25 cellular contexts compared by ENCODE assay signal in the genomic region with DNA sequence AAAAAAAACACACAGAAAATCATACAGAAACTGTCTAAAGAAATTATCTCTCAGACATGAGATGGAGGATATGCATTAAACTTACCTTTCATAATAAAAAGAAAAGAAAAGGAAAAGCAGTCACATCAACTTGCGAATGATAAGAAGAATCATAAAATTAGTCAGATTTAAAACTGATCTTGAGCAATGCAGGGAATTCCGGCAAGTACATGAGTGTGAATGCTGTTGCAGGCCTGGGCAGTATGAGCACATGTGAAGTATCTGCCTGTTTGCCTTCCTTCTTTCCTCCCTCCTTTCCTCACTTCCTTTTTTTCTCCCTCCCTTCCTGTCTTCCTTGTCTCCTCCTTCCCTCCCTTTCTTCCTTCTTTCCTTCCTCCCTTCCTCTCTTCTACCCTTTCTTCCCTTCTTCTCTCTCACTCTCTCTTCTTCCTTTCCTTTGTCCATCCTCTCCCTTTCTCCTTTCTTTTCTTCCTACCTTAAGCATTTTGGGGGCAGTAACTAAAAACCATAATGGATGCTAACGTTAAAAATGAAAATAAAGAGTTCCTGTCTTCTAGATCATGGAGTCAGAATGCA. TPM values are rescaled to one million over a fixed set of nuclear protein-coding genes. Genes with fewer than 3 reads are reported as not detected.
DNase-seq lines count a peak whose midpoint lies in the region; ATAC-seq, FAIRE-seq and TF ChIP-seq lines count a peak whose summit lies in the region.
"Had no signal": no experiment of that assay in that cellular context is flagged by ENCODE, and none has a peak within 500 bp of the region (broad histone marks: within the 10 kb centered on the region; RNA-seq: fewer than 3 reads in every experiment).

No MANE protein-coding gene starts in this region.

- H3K27me3 ChIP-seq in ACC112 (ENCODE audit: insufficient read depth, low read length) = no peaks in the 10 kb centered on the region
- H3K27me3 ChIP-seq in GM23338 (ENCODE audit: insufficient read depth) = no peaks in the 10 kb centered on the region
- no peaks in the 10 kb centered on the region for H3K27me3 ChIP-seq in bronchial epithelial cell (ENCODE audit: control insufficient read depth, insufficient read depth, low read length)
- no peaks in the 10 kb centered on the region for H3K27me3 ChIP-seq in keratinocyte (ENCODE audit: control insufficient read depth, extremely low read depth, insufficient read depth, low read length)
- H3K27me3 ChIP-seq in MM.1S (replicated peaks; ENCODE audit: insufficient read depth, low read length) = 0 out of 2 replicates have a peak, but pooled peaks cover 3% of the 10 kb centered on the region
- H3K27me3 ChIP-seq: SJCRH30 had no signal

- H3K9me1 ChIP-seq in keratinocyte (ENCODE audit: control insufficient read depth, extremely low read depth, insufficient read depth, low read length) = no peaks in the 10 kb centered on the region

- H3K27ac ChIP-seq in ACC112 (ENCODE audit: low read depth, low read length) (no peak overlapping the region), GM23338 (ENCODE audit: low read depth) (no peak overlapping the region), keratinocyte (ENCODE audit: control insufficient read depth, insufficient read depth, low read length) (no peak overlapping the region), MM.1S (ENCODE audit: low read length) (no peak overlapping the region)
- H3K27ac ChIP-seq: KMS-11, SJCRH30 had no signal

- H3K9me3 ChIP-seq in keratinocyte (ENCODE audit: control insufficient read depth, low read depth, low read length) = no peaks in the 10 kb centered on the region
- no peaks in the 10 kb centered on the region for H3K9me3 ChIP-seq in MM.1S (replicated peaks; ENCODE audit: insufficient read depth, low read length)
- H3K9me3 ChIP-seq: BE2C, HAP-1, SJCRH30 had no signal

- no peak overlapping the region for H3K9ac ChIP-seq in keratinocyte (ENCODE audit: control insufficient read depth, extremely low read depth, insufficient read depth, low read length)
- no peak overlapping the region for H3K9ac ChIP-seq in MM.1S (ENCODE audit: low read length)
- H3K9ac ChIP-seq: KMS-11 had no signal

- no peak for FAIRE-seq in bronchial epithelial cell (lab: Jason Lieb, UNC)
- FAIRE-seq in keratinocyte (lab: Jason Lieb, UNC) = no peak
- FAIRE-seq: A204.1, D721Med, RCC 7860 had no signal

- H3K9me2 ChIP-seq in GM23338 (ENCODE audit: insufficient read depth) (no peaks in the 10 kb centered on the region), MM.1S (replicated peaks; ENCODE audit: insufficient read depth, low read length) (no peaks in the 10 kb centered on the region)

- no peaks in the 10 kb centered on the region for H3K36me3 ChIP-seq in ACC112 (ENCODE audit: insufficient read depth, low read length)
- no peaks in the 10 kb centered on the region for H3K36me3 ChIP-seq in GM23338 (ENCODE audit: insufficient read depth)
- H3K36me3 ChIP-seq in bronchial epithelial cell (ENCODE audit: control insufficient read depth, insufficient read depth, low read length) = no peaks in the 10 kb centered on the region
- H3K36me3 ChIP-seq in keratinocyte (ENCODE audit: control insufficient read depth in 2 of 2, extremely low read depth in 1 of 2, insufficient read depth in 2 of 2, low read length in 2 of 2) = no peaks in the 10 kb centered on the region
- H3K36me3 ChIP-seq in MM.1S (replicated peaks; ENCODE audit: insufficient read depth, low read length) = no peaks in the 10 kb centered on the region
- H3K36me3 ChIP-seq: BE2C, HAP-1, SJCRH30 had no signal

- H3K9me3 Mint-ChIP-seq in GM23338 = no peaks in the 10 kb centered on the region
- H3K9me3 Mint-ChIP-seq in activated CD4-positive, alpha-beta T cell treated with anti-CD3 and anti-CD28 coated beads, Interleukin-2, amount 10 ng/mL, durations not matched to agents 24 days and 14 days = no peaks in the 10 kb centered on the region

- no peaks in the 10 kb centered on the region for H4K20me1 ChIP-seq in GM23338 (replicated peaks; ENCODE audit: insufficient read depth)
- H4K20me1 ChIP-seq in keratinocyte (ENCODE audit: control insufficient read depth, extremely low read depth, insufficient read depth, low read length) = no peaks in the 10 kb centered on the region
- no peaks in the 10 kb centered on the region for H4K20me1 ChIP-seq in MM.1S (ENCODE audit: insufficient read depth, low read length)

- no peak overlapping the region for H3K4me3 Mint-ChIP-seq in GM23338
- H3K4me3 Mint-ChIP-seq in activated CD4-positive, alpha-beta T cell treated with anti-CD3 and anti-CD28 coated beads, Interleukin-2, amount 10 ng/mL, durations not matched to agents 24 days and 14 days = no peak overlapping the region

- H3F3A ChIP-seq in GM23338 (replicated peaks; ENCODE audit: low read depth) (no peaks in the 10 kb centered on the region), MM.1S (ENCODE audit: insufficient read depth, low read length) (no peaks in the 10 kb centered on the region; the same call in 1 of the 2 replicates)

- H2AFZ ChIP-seq in ACC112 (ENCODE audit: low read length, unreplicated experiment) (peak overlapping the region; percentile 69), GM23338 (peak overlapping the region; percentile 77; the same call in 1 of the 2 replicates), keratinocyte (ENCODE audit: control insufficient read depth, low read length) (peak overlapping the region; percentile 95), MM.1S (ENCODE audit: low read length) (no peak overlapping the region)

- TF ChIP-seq CTCF in GM23338 (conservative IDR thresholded peaks at IDR 0.05; ENCODE audit: low read depth in 2 of 2) = no peak
- TF ChIP-seq CTCF in bronchial epithelial cell (IDR thresholded peaks at IDR 0.05; ENCODE audit: insufficient read depth, low read length, severe bottlenecking) = no peak
- TF ChIP-seq CTCF in keratinocyte (optimal IDR thresholded peaks at IDR 0.05 in 1 of 3, IDR thresholded peaks at IDR 0.05 in 1 of 3, conservative IDR thresholded peaks at IDR 0.05 in 1 of 3; ENCODE audit: extremely low read depth in 1 of 3, insufficient read depth in 2 of 3, low read length in 3 of 3) = no peak
- TF ChIP-seq CTCF in MM.1S (IDR thresholded peaks at IDR 0.05; ENCODE audit: low read length) = no peak

- H3K27me3 Mint-ChIP-seq in GM23338 (ENCODE audit: insufficient read depth, low read depth, poor library complexity) = peaks cover 2% of the 10 kb centered on the region
- H3K27me3 Mint-ChIP-seq in activated CD4-positive, alpha-beta T cell treated with anti-CD3 and anti-CD28 coated beads, Interleukin-2, amount 10 ng/mL, durations not matched to agents 24 days and 14 days = no peaks in the 10 kb centered on the region

- H3K4me3 ChIP-seq in ACC112 (ENCODE audit: low read depth, low read length) (no peak overlapping the region), GM23338 (no peak overlapping the region), bronchial epithelial cell (ENCODE audit: low read depth, low read length) (no peak overlapping the region), keratinocyte (ENCODE audit: control insufficient read depth in 2 of 3, extremely low read depth in 1 of 3, insufficient read depth in 2 of 3, low read depth in 1 of 3, low read length in 3 of 3) (no peak overlapping the region), MM.1S (ENCODE audit: low read length) (no peak overlapping the region)
- H3K4me3 ChIP-seq: HAP-1, SJCRH30 had no signal

- H3K27ac Mint-ChIP-seq in GM23338 = no peak overlapping the region
- no peak overlapping the region for H3K27ac Mint-ChIP-seq in activated CD4-positive, alpha-beta T cell treated with anti-CD3 and anti-CD28 coated beads, Interleukin-2, amount 10 ng/mL, durations not matched to agents 24 days and 14 days

- H3K79me2 ChIP-seq in ACC112 (ENCODE audit: control insufficient read depth, insufficient read depth, low read length, unreplicated experiment) (no peaks in the 10 kb centered on the region), GM23338 (replicated peaks; ENCODE audit: insufficient read depth) (no peaks in the 10 kb centered on the region), keratinocyte (ENCODE audit: control insufficient read depth, insufficient read depth, low read length) (no peaks in the 10 kb centered on the region), MM.1S (ENCODE audit: low read length) (no peaks in the 10 kb centered on the region)

- H3K4me1 ChIP-seq in ACC112 (ENCODE audit: control insufficient read depth, insufficient read depth, low read length, unreplicated experiment) = no peaks in the 10 kb centered on the region
- no peaks in the 10 kb centered on the region for H3K4me1 ChIP-seq in GM23338 (ENCODE audit: insufficient read depth)
- no peaks in the 10 kb centered on the region for H3K4me1 ChIP-seq in keratinocyte (ENCODE audit: control insufficient read depth, extremely low read depth, insufficient read depth, low read length)
- peaks cover 10% of the 10 kb centered on the region for H3K4me1 ChIP-seq in MM.1S (ENCODE audit: low read length)
- H3K4me1 ChIP-seq: BE2C, HAP-1, SJCRH30 had no signal

- dilution Hi-C loops in keratinocyte (cut with MboI; ENCODE audit: extremely low pct_ligation_motif_present, low sequenced_read_pairs) = no loop called here

- DNase-seq in GM23338 (ENCODE audit: low spot score) = no peak
- DNase-seq in bronchial epithelial cell (ENCODE audit: low read depth) = peak; percentile 55
- no peak for DNase-seq in keratinocyte (ENCODE audit: low read depth, low spot score)
- no peak for DNase-seq in NCI-H1436 (lab: John Stamatoyannopoulos, UW)
- DNase-seq in activated CD4-positive, alpha-beta T cell treated with anti-CD3 and anti-CD28 coated beads, Interleukin-2, amount 10 ng/mL, durations not matched to agents 24 days and 14 days = no peak
- DNase-seq in MM.1S = no peak
- DNase-seq: BE2C, DMS53, EL, IMR-90, MV-4-11, NCI-H1105 treated with DMSO at 0.1 percent for 48 hours, NCI-H1694, NCI-H2081, NCI-H2171, NCI-H524 treated with DMSO at 0.1 percent for 48 hours, NCI-H82, SJCRH30 had no signal

- no peaks in the 10 kb centered on the region for H3K36me3 Mint-ChIP-seq in GM23338 (ENCODE audit: low read depth)
- no peaks in the 10 kb centered on the region for H3K36me3 Mint-ChIP-seq in activated CD4-positive, alpha-beta T cell treated with anti-CD3 and anti-CD28 coated beads, Interleukin-2, amount 10 ng/mL, durations not matched to agents 24 days and 14 days (ENCODE audit: low read depth)

- no peaks in the 10 kb centered on the region for H3K4me1 Mint-ChIP-seq in GM23338
- no peaks in the 10 kb centered on the region for H3K4me1 Mint-ChIP-seq in activated CD4-positive, alpha-beta T cell treated with anti-CD3 and anti-CD28 coated beads, Interleukin-2, amount 10 ng/mL, durations not matched to agents 24 days and 14 days

- no peak for ATAC-seq in GM23338

- H3K4me2 ChIP-seq in GM23338 = no peak overlapping the region
- no peak overlapping the region for H3K4me2 ChIP-seq in keratinocyte (ENCODE audit: control insufficient read depth, extremely low read depth, insufficient read depth, low read depth, low read length)
- H3K4me2 ChIP-seq in MM.1S (ENCODE audit: low read depth, low read length) = no peak overlapping the region
- H3K4me2 ChIP-seq: KMS-11 had no signal

- intact Hi-C loops in activated CD4-positive, alpha-beta T cell treated with anti-CD3 and anti-CD28 coated beads, Interleukin-2, amount 10 ng/mL, durations not matched to agents 24 days and 14 days (cut with micrococcal nuclease) = no loop called here

RNA-seq across cellular contexts. Expression of a gene that starts 38.5 kb away (rescaled TPM):
- 22.9 and 27.9 TPM in 2 replicates for total RNA-seq in GM23338 (2014; rRNA removed; shearing (Covaris generic))
- 11.7 and 12.1 TPM in 2 replicates for polyA plus RNA-seq in GM23338 (2016; fragmentation: Nextera tagmentation; extraction: Ambion mirVana)
- 22.9 and 65.0 TPM in 2 replicates for total RNA-seq in bronchial epithelial cell
- polyA plus RNA-seq in keratinocyte = 7.4 to 18.9 TPM (median 14.0 TPM) in 3 replicates
- 21.9 TPM for polyA plus RNA-seq in keratinocyte (2011; ENCODE audit: low read depth)
- polyA plus RNA-seq in keratinocyte (2011; cell fraction: cytosol; rRNA removed) = 3.6 and 7.5 TPM in 2 replicates
- polyA plus RNA-seq in keratinocyte (2011; cell fraction: nucleus; rRNA removed) = 34.2 and 48.0 TPM in 2 replicates
- polyA plus RNA-seq in keratinocyte (2012; ENCODE audit: low replicate concordance) = 18.2 and 22.2 TPM in 2 replicates
- 15.7 to 26.9 TPM (median 19.1 TPM) in 3 replicates for polyA minus RNA-seq in keratinocyte
- polyA minus RNA-seq in keratinocyte (2011; cell fraction: cytosol; rRNA and poly(A)+ RNA removed) = 11.5 TPM
- 44.7 and 87.0 TPM in 2 replicates for polyA minus RNA-seq in keratinocyte (2011; cell fraction: nucleus; rRNA and poly(A)+ RNA removed)
- total RNA-seq in activated CD4-positive, alpha-beta T cell treated with anti-CD3 and anti-CD28 coated beads, Interleukin-2, amount 10 ng/mL, durations not matched to agents 24 days and 14 days = not detected in 2 replicates
- total RNA-seq: OCI-LY7 had no signal

Comparison
In these comparisons a context has a peak if more than half of its experiments do, and no peak if none do; other contexts are left out.
1. RNA of a gene that starts 38.5 kb away (total RNA-seq): 22.9 to 65.0 TPM in bronchial epithelial cell and 22.9 to 27.9 TPM in GM23338; not detected in activated CD4-positive, alpha-beta T cell treated with anti-CD3 and anti-CD28 coated beads, Interleukin-2, amount 10 ng/mL, durations not matched to agents 24 days and 14 days; every median in the first group is over 10 times any median in the second.